ENCODE assay signal across 33 cellular contexts in genomic region chr15:71306538-71306937, GRCh38.
"Had no signal": no experiment of that assay in that cellular context is flagged by ENCODE, and none has a peak within 500 bp of the region (broad histone marks: within the 10 kb centered on the region; RNA-seq: fewer than 3 reads in every experiment).

No MANE protein-coding gene starts in this region.

- H3K36me3 ChIP-seq: adrenal gland, brain microvascular endothelial cell, breast epithelium had no signal

- DNase-seq: activated B cell treated with CpG ODN at 0.5 μM for 24 hours; activated CD4-positive, alpha-beta memory T cell treated with anti-CD3 and anti-CD28 coated beads for 36 hours; activated CD4-positive, alpha-beta T cell treated with anti-CD3 and anti-CD28 coated beads for 4 hours; activated CD4-positive, alpha-beta T cell treated with anti-CD3 and anti-CD28 coated beads, Interleukin-2, amount 10 ng/mL, durations not matched to agents 24 days and 14 days; activated CD4-positive, alpha-beta T cell treated with anti-CD3 and anti-CD28 coated beads, Interleukin-2, amount 50 U/mL, for 1 hour; activated CD4-positive, alpha-beta T cell treated with anti-CD3 and anti-CD28 coated beads, Interleukin-2, amount 50 U/mL, for 4 hours; activated CD4-positive, CD25-positive, alpha-beta regulatory T cell treated with anti-CD3 and anti-CD28 coated beads, Interleukin-2, amount 50 U/mL, for 72 hours; activated CD8-positive, alpha-beta memory T cell treated with anti-CD3 and anti-CD28 coated beads, Interleukin-2, amount 50 U/mL, for 4 hours; activated CD8-positive, alpha-beta T cell treated with anti-CD3 and anti-CD28 coated beads for 36 hours; activated effector memory CD4-positive, alpha-beta T cell treated with anti-CD3 and anti-CD28 coated beads, Interleukin-2, amount 50 U/mL, for 16 hours; activated gamma-delta T cell treated with Interleukin-2 at 50 U/mL for 16 hours; activated naive CD4-positive, alpha-beta T cell; activated naive CD4-positive, alpha-beta T cell treated with anti-CD3 and anti-CD28 coated beads for 36 hours; activated naive CD4-positive, alpha-beta T cell treated with anti-CD3 and anti-CD28 coated beads, Interleukin-2, amount 50 U/mL, for 16 hours; activated naive CD8-positive, alpha-beta T cell treated with anti-CD3 and anti-CD28 coated beads for 36 hours; activated T-cell treated with anti-CD3 and anti-CD28 coated beads for 4 hours; activated T-cell treated with anti-CD3 and anti-CD28 coated beads, Interleukin-2, amount 50 U/mL, for 1 hour; activated T-cell treated with anti-CD3 and anti-CD28 coated beads, Interleukin-2, amount 50 U/mL, for 4 hours; activated T-cell treated with anti-CD3 and anti-CD28 coated beads, Interleukin-2, amount 50 U/mL, for 72 hours; adrenal gland; amniotic stem cell; aorta; body of pancreas; brain microvascular endothelial cell; central memory CD4-positive, alpha-beta T cell; T-helper 2 cell; T-helper 9 cell had no signal

- H3K27ac ChIP-seq: adrenal gland, body of pancreas, brain microvascular endothelial cell, breast epithelium, VCaP had no signal

- ATAC-seq: activated CD8-positive, alpha-beta T cell treated with anti-CD3 and anti-CD28 coated beads for 36 hours; activated naive CD4-positive, alpha-beta T cell treated with anti-CD3 and anti-CD28 coated beads, Interleukin-2, amount 50 U/mL, for 72 hours; activated T-cell treated with anti-CD3 and anti-CD28 coated beads, Interleukin-2, amount 50 U/mL, for 4 hours; activated T-cell treated with anti-CD3 and anti-CD28 coated beads, Interleukin-2, amount 50 U/mL, for 72 hours; activated T-helper 17 cell treated with anti-CD3 and anti-CD28 coated beads, Interleukin-2, amount 50 U/mL, for 72 hours; body of pancreas had no signal

- H3K4me1 ChIP-seq: adrenal gland, body of pancreas had no signal

- FAIRE-seq: astrocyte, TTC549 had no signal

- H3K4me3 ChIP-seq: adrenal gland, body of pancreas, breast epithelium had no signal

- H3K27me3 ChIP-seq: adrenal gland, body of pancreas, brain microvascular endothelial cell, breast epithelium had no signal

- H3K9me3 ChIP-seq: adrenal gland, body of pancreas, breast epithelium had no signal
